ENCODE assay signal across 1 cellular context in the genomic region with DNA sequence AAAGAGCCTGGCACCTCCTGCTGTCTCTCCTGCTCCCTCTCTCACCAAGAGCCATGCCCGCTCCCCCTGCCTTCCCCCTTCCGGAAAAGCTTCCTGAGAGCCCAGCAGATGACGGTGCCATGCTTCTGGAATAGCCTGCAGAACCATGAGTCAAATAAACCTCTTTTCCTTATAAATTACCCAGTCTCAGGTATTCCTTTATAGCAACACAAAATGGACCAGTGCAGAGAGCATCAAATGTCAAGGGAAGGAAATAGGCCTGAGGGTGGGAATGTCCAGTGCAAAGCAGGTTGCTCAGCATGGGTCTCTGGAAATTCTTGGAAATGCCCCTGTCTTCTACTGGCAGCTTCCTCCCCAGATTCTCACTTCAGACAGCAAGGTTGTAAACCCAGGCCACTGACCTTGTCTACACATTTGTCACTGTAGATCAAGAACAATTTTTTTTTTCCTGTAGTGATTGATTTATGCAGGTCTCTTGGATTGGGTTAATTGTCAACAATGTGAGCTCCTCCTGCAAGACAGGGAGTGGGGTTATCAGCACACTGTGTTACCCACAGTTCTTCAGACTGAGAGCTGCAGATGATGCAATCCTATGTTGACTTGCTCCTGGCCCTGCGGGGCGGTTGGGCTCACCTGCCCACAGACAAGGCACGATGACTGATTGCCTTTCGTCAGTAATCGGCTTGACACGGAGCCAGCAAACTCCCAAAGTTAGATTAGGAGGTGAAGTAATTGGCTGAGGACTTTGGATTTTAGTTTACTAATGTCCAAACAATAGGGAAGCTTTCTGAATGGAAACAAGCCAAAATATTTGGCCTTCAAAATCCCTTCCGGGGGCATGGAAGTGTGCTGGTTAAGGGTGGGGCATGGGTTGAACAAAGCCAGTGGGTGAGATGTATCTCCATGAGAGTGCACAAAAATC.
TF ChIP-seq lines count a peak whose summit lies in the region.

No MANE protein-coding gene starts in this region.

TF ChIP-seq in HepG2, 621 proteins besides CTCF, POLR2A, EP300 and RAD21 (continued from another document and continues in another):
- TF ChIP-seq, protein P1, sequence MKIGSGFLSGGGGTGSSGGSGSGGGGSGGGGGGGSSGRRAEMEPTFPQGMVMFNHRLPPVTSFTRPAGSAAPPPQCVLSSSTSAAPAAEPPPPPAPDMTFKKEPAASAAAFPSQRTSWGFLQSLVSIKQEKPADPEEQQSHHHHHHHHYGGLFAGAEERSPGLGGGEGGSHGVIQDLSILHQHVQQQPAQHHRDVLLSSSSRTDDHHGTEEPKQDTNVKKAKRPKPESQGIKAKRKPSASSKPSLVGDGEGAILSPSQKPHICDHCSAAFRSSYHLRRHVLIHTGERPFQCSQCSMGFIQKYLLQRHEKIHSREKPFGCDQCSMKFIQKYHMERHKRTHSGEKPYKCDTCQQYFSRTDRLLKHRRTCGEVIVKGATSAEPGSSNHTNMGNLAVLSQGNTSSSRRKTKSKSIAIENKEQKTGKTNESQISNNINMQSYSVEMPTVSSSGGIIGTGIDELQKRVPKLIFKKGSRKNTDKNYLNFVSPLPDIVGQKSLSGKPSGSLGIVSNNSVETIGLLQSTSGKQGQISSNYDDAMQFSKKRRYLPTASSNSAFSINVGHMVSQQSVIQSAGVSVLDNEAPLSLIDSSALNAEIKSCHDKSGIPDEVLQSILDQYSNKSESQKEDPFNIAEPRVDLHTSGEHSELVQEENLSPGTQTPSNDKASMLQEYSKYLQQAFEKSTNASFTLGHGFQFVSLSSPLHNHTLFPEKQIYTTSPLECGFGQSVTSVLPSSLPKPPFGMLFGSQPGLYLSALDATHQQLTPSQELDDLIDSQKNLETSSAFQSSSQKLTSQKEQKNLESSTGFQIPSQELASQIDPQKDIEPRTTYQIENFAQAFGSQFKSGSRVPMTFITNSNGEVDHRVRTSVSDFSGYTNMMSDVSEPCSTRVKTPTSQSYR (CRISPR knock-in tag; IDR thresholded peaks at IDR 0.05; ENCODE audit: borderline replicate concordance) = peak; percentile 33; the same call in 1 of the 2 replicates
- TF ChIP-seq TBX3 (IDR thresholded peaks at IDR 0.05; ENCODE audit: borderline replicate concordance) (no peak), ZNF570 (CRISPR knock-in tag; IDR thresholded peaks at IDR 0.05; ENCODE audit: borderline replicate concordance) (no peak), SCMH1 (CRISPR knock-in tag; IDR thresholded peaks at IDR 0.05; ENCODE audit: borderline replicate concordance) (no peak), AHR (CRISPR knock-in tag; IDR thresholded peaks at IDR 0.05) (no peak), RORA (CRISPR knock-in tag; IDR thresholded peaks at IDR 0.05) (no peak), ZNF567 (CRISPR knock-in tag; IDR thresholded peaks at IDR 0.05; ENCODE audit: borderline replicate concordance) (no peak), HOXA9 (CRISPR knock-in tag; IDR thresholded peaks at IDR 0.05; ENCODE audit: borderline replicate concordance) (no peak), SALL1 (CRISPR knock-in tag; IDR thresholded peaks at IDR 0.05) (peak; percentile 97), SMARCC2 (IDR thresholded peaks at IDR 0.05) (no peak), SPEN (CRISPR knock-in tag; IDR thresholded peaks at IDR 0.05; ENCODE audit: low read depth) (peak; percentile 68; the same call in 1 of the 2 replicates), KDM2A (CRISPR knock-in tag; IDR thresholded peaks at IDR 0.05; ENCODE audit: borderline replicate concordance, low read depth) (0 out of 2 replicates have a peak, but pooled peaks have one; percentile 33), NAIF1 (CRISPR knock-in tag; IDR thresholded peaks at IDR 0.05; ENCODE audit: borderline replicate concordance) (no peak), HNRNPUL1 (IDR thresholded peaks at IDR 0.05; ENCODE audit: low read depth, low read length) (no peak), ZNF670 (CRISPR knock-in tag; IDR thresholded peaks at IDR 0.05; ENCODE audit: borderline replicate concordance) (0 out of 2 replicates have a peak, but pooled peaks have one; percentile 53), CBX5 (CRISPR knock-in tag; IDR thresholded peaks at IDR 0.05; ENCODE audit: borderline replicate concordance) (peak; percentile 97; the same call in 1 of the 2 replicates), BRD4 (CRISPR knock-in tag; IDR thresholded peaks at IDR 0.05) (no peak), KLF16 (CRISPR knock-in tag; IDR thresholded peaks at IDR 0.05) (peak in 1 of 2 experiments; percentile 65; a peak in 2 of 4 replicates), ZNF761 (CRISPR knock-in tag; conservative IDR thresholded peaks at IDR 0.05) (0 out of 2 replicates have a peak, but pooled peaks have one; percentile 45), ZFYVE20 (CRISPR knock-in tag; IDR thresholded peaks at IDR 0.05; ENCODE audit: borderline replicate concordance, low read depth) (no peak), STAT5B (CRISPR knock-in tag; IDR thresholded peaks at IDR 0.05) (no peak), ADNP (CRISPR knock-in tag; IDR thresholded peaks at IDR 0.05) (no peak), ZFP36L1 (CRISPR knock-in tag; IDR thresholded peaks at IDR 0.05) (no peak), PAF1 (CRISPR knock-in tag; IDR thresholded peaks at IDR 0.05) (no peak), MYC (CRISPR knock-in tag; IDR thresholded peaks at IDR 0.05; ENCODE audit: borderline replicate concordance) (peak; percentile 29; the same call in 1 of the 2 replicates), NCOA5 (CRISPR knock-in tag; IDR thresholded peaks at IDR 0.05) (no peak), KLF12 (CRISPR knock-in tag; IDR thresholded peaks at IDR 0.05; ENCODE audit: borderline replicate concordance) (no peak), KLF15 (CRISPR knock-in tag; IDR thresholded peaks at IDR 0.05; ENCODE audit: borderline replicate concordance) (no peak), ZSCAN9 (CRISPR knock-in tag; IDR thresholded peaks at IDR 0.05; ENCODE audit: borderline replicate concordance) (no peak), EZH2 (conservative IDR thresholded peaks at IDR 0.05; ENCODE audit: low read depth, low read length) (no peak), MZF1 (CRISPR knock-in tag; IDR thresholded peaks at IDR 0.05; ENCODE audit: borderline replicate concordance) (no peak), ARNTL (CRISPR knock-in tag; IDR thresholded peaks at IDR 0.05) (0 out of 2 replicates have a peak, but pooled peaks have one; percentile 34), KAT2B (IDR thresholded peaks at IDR 0.05; ENCODE audit: borderline replicate concordance, low read depth, low read length) (no peak)
- TF ChIP-seq, protein P2, sequence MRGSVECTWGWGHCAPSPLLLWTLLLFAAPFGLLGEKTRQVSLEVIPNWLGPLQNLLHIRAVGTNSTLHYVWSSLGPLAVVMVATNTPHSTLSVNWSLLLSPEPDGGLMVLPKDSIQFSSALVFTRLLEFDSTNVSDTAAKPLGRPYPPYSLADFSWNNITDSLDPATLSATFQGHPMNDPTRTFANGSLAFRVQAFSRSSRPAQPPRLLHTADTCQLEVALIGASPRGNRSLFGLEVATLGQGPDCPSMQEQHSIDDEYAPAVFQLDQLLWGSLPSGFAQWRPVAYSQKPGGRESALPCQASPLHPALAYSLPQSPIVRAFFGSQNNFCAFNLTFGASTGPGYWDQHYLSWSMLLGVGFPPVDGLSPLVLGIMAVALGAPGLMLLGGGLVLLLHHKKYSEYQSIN (CRISPR knock-in tag; IDR thresholded peaks at IDR 0.05; ENCODE audit: borderline replicate concordance) = no peak
- TF ChIP-seq, protein P3, sequence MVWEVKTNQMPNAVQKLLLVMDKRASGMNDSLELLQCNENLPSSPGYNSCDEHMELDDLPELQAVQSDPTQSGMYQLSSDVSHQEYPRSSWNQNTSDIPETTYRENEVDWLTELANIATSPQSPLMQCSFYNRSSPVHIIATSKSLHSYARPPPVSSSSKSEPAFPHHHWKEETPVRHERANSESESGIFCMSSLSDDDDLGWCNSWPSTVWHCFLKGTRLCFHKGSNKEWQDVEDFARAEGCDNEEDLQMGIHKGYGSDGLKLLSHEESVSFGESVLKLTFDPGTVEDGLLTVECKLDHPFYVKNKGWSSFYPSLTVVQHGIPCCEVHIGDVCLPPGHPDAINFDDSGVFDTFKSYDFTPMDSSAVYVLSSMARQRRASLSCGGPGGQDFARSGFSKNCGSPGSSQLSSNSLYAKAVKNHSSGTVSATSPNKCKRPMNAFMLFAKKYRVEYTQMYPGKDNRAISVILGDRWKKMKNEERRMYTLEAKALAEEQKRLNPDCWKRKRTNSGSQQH (CRISPR knock-in tag; IDR thresholded peaks at IDR 0.05; ENCODE audit: low read depth) = no peak
- TF ChIP-seq, protein P4, sequence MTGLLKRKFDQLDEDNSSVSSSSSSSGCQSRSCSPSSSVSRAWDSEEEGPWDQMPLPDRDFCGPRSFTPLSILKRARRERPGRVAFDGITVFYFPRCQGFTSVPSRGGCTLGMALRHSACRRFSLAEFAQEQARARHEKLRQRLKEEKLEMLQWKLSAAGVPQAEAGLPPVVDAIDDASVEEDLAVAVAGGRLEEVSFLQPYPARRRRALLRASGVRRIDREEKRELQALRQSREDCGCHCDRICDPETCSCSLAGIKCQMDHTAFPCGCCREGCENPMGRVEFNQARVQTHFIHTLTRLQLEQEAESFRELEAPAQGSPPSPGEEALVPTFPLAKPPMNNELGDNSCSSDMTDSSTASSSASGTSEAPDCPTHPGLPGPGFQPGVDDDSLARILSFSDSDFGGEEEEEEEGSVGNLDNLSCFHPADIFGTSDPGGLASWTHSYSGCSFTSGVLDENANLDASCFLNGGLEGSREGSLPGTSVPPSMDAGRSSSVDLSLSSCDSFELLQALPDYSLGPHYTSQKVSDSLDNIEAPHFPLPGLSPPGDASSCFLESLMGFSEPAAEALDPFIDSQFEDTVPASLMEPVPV (CRISPR knock-in tag; IDR thresholded peaks at IDR 0.05) = no peak
- TF ChIP-seq, protein P5, sequence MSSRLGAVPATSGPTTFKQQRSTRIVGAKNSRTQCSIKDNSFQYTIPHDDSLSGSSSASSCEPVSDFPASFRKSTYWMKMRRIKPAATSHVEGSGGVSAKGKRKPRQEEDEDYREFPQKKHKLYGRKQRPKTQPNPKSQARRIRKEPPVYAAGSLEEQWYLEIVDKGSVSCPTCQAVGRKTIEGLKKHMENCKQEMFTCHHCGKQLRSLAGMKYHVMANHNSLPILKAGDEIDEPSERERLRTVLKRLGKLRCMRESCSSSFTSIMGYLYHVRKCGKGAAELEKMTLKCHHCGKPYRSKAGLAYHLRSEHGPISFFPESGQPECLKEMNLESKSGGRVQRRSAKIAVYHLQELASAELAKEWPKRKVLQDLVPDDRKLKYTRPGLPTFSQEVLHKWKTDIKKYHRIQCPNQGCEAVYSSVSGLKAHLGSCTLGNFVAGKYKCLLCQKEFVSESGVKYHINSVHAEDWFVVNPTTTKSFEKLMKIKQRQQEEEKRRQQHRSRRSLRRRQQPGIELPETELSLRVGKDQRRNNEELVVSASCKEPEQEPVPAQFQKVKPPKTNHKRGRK (CRISPR knock-in tag; IDR thresholded peaks at IDR 0.05) = no peak
- TF ChIP-seq, protein P6, sequence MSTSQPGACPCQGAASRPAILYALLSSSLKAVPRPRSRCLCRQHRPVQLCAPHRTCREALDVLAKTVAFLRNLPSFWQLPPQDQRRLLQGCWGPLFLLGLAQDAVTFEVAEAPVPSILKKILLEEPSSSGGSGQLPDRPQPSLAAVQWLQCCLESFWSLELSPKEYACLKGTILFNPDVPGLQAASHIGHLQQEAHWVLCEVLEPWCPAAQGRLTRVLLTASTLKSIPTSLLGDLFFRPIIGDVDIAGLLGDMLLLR (CRISPR knock-in tag; IDR thresholded peaks at IDR 0.05) = no peak
- TF ChIP-seq, protein P7, sequence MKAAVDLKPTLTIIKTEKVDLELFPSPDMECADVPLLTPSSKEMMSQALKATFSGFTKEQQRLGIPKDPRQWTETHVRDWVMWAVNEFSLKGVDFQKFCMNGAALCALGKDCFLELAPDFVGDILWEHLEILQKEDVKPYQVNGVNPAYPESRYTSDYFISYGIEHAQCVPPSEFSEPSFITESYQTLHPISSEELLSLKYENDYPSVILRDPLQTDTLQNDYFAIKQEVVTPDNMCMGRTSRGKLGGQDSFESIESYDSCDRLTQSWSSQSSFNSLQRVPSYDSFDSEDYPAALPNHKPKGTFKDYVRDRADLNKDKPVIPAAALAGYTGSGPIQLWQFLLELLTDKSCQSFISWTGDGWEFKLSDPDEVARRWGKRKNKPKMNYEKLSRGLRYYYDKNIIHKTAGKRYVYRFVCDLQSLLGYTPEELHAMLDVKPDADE (CRISPR knock-in tag; IDR thresholded peaks at IDR 0.05) = no peak
- TF ChIP-seq, protein P8, sequence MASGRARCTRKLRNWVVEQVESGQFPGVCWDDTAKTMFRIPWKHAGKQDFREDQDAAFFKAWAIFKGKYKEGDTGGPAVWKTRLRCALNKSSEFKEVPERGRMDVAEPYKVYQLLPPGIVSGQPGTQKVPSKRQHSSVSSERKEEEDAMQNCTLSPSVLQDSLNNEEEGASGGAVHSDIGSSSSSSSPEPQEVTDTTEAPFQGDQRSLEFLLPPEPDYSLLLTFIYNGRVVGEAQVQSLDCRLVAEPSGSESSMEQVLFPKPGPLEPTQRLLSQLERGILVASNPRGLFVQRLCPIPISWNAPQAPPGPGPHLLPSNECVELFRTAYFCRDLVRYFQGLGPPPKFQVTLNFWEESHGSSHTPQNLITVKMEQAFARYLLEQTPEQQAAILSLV (CRISPR knock-in tag; IDR thresholded peaks at IDR 0.05; ENCODE audit: borderline replicate concordance) = no peak
- TF ChIP-seq, protein P9, sequence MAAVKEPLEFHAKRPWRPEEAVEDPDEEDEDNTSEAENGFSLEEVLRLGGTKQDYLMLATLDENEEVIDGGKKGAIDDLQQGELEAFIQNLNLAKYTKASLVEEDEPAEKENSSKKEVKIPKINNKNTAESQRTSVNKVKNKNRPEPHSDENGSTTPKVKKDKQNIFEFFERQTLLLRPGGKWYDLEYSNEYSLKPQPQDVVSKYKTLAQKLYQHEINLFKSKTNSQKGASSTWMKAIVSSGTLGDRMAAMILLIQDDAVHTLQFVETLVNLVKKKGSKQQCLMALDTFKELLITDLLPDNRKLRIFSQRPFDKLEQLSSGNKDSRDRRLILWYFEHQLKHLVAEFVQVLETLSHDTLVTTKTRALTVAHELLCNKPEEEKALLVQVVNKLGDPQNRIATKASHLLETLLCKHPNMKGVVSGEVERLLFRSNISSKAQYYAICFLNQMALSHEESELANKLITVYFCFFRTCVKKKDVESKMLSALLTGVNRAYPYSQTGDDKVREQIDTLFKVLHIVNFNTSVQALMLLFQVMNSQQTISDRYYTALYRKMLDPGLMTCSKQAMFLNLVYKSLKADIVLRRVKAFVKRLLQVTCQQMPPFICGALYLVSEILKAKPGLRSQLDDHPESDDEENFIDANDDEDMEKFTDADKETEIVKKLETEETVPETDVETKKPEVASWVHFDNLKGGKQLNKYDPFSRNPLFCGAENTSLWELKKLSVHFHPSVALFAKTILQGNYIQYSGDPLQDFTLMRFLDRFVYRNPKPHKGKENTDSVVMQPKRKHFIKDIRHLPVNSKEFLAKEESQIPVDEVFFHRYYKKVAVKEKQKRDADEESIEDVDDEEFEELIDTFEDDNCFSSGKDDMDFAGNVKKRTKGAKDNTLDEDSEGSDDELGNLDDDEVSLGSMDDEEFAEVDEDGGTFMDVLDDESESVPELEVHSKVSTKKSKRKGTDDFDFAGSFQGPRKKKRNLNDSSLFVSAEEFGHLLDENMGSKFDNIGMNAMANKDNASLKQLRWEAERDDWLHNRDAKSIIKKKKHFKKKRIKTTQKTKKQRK (IDR thresholded peaks at IDR 0.05; ENCODE audit: low read length) = no peak
- TF ChIP-seq, protein P10, sequence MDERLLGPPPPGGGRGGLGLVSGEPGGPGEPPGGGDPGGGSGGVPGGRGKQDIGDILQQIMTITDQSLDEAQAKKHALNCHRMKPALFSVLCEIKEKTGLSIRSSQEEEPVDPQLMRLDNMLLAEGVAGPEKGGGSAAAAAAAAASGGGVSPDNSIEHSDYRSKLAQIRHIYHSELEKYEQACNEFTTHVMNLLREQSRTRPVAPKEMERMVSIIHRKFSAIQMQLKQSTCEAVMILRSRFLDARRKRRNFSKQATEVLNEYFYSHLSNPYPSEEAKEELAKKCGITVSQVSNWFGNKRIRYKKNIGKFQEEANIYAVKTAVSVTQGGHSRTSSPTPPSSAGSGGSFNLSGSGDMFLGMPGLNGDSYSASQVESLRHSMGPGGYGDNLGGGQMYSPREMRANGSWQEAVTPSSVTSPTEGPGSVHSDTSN (CRISPR knock-in tag; IDR thresholded peaks at IDR 0.05) = peak; percentile 60
